In the genomic region with DNA sequence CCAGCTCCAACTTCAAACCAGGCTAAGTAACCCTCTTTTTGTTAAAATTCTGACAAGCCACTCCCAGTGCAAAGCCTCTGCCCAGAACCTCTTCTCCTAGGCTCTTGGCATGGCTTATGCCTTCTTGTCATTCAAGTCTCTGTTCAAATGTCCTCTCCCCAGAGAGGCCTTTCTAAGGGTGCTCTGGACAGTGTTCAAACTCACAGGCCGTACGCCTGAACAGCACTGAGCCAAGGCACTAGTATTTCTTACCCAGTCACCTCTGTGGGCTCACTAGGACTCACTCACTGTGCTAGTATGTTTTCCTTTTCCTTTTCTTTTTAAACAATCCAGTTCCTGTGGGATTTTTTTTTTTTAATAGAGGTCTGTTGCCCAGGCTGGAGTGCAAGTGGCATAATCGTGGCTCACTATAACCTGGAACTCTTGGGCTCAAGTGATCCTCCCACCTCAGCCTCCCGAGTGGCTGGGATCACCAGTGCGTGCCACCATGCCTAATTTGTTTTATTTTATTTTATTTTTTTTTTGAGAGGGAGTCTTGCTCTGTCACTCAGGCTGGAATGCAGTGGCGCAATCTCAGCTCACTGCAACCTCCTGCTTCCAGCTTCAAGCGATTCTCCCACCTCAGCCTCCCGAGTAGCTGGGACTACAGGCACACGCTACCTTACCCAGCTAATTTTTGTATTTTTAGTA, we compare ENCODE assay signal across 10 cellular contexts. TPM values are rescaled to one million over a fixed set of nuclear protein-coding genes. Genes with fewer than 3 reads are reported as not detected.
A peak's percentile ranks its signal among the peaks of the same experiment; 100 is the strongest.
DNase-seq lines count a peak whose midpoint lies in the region; ATAC-seq, FAIRE-seq and TF ChIP-seq lines count a peak whose summit lies in the region.
"Had no signal": no experiment of that assay in that cellular context is flagged by ENCODE, and none has a peak within 500 bp of the region (broad histone marks: within the 10 kb centered on the region; RNA-seq: fewer than 3 reads in every experiment).

No MANE protein-coding gene starts in this region.

- POLR2A ChIA-PET in HepG2 (lab: Yijun Ruan, JAX): interaction anchor here (0.6 to 1.9 kb wide), 4 partner anchors 10 to 279 kb away, joined by 3 to 5 read pairs (median 4); no protein-coding TSS in a partner anchor

- no peaks in the 10 kb centered on the region for H4K20me1 ChIP-seq in HepG2 (ENCODE audit: insufficient read depth, low read length)

- peaks cover 12% of the 10 kb centered on the region for H3K79me2 ChIP-seq in HepG2 (ENCODE audit: insufficient read depth, low read length)

- peaks cover 8% of the 10 kb centered on the region for H3K36me3 Mint-ChIP-seq in memory B cell

- intact Hi-C loops in HepG2 (cut with micrococcal nuclease; ENCODE audit: unreplicated experiment): loop anchor here (5.0 kb wide), 1 partner anchor 1836 kb away; no protein-coding TSS in a partner anchor
- intact Hi-C loops in right lobe of liver (cut with DNase I): loop anchor here in 1 of 2 donors (10.0 kb wide), 1 partner anchor 54 kb away; a partner anchor contains a TSS

- no peak for FAIRE-seq in HepG2 (lab: Jason Lieb, UNC)

- H3K4me3 Mint-ChIP-seq in memory B cell: peak overlapping the region; percentile 68

- no peak overlapping the region for H3K27ac Mint-ChIP-seq in memory B cell

- H3K9me3 Mint-ChIP-seq in memory B cell: no peaks in the 10 kb centered on the region

- H3K9me3 ChIP-seq in HepG2 (ENCODE audit: low read length): no peaks in the 10 kb centered on the region
- no peaks in the 10 kb centered on the region for H3K9me3 ChIP-seq in right lobe of liver

- no peak for ATAC-seq in HepG2
- no peak for ATAC-seq in right lobe of liver
- ATAC-seq in memory B cell (ENCODE audit: low read depth): no peak

- H3K27ac ChIP-seq in HepG2 (ENCODE audit: extremely low read length, insufficient read depth, low read length) (peak overlapping the region; percentile 94), right lobe of liver (no peak overlapping the region), brain microvascular endothelial cell (peak overlapping the region; percentile 71)

- DNase-seq in HepG2 (ENCODE audit: low spot score) (no peak), right lobe of liver (no peak), brain microvascular endothelial cell (peak; percentile 46), memory B cell (ENCODE audit: low spot score in 2 of 2) (no peak), DMS153 treated with DMSO at 0.1 percent for 48 hours (lab: John Stamatoyannopoulos, UW; ENCODE audit: unreplicated experiment) (no peak), NCI-H345 (lab: John Stamatoyannopoulos, UW) (no peak), RPMI8226 (no peak), NCI-H510A treated with DMSO at 0.1 percent for 48 hours (lab: John Stamatoyannopoulos, UW) (no peak)
- DNase-seq: COR-L47, foreskin melanocyte had no signal

- no peak overlapping the region for H2AFZ ChIP-seq in HepG2 (ENCODE audit: low read length)

- no peak for TF ChIP-seq POLR2A in HepG2 (IDR thresholded peaks at IDR 0.05; ENCODE audit: insufficient read depth in 1 of 2, low read depth in 2 of 2, low read length in 2 of 2)
- TF ChIP-seq POLR2A in right lobe of liver (IDR thresholded peaks at IDR 0.05): no peak

- TF ChIP-seq RAD21 in HepG2 (CRISPR knock-in tag; IDR thresholded peaks at IDR 0.05): no peak

- H3K4me1 ChIP-seq in HepG2 (ENCODE audit: insufficient read depth, low read length) (peaks cover 43% of the 10 kb centered on the region), right lobe of liver (peaks cover 0 to 7% (median 0%) of the 10 kb centered on the region in 4 donors)

- peaks cover 18% of the 10 kb centered on the region for H3K4me1 Mint-ChIP-seq in memory B cell

- no peaks in the 10 kb centered on the region for H3K36me3 ChIP-seq in HepG2 (replicated peaks in 1 of 2; ENCODE audit: control insufficient read depth in 1 of 2, insufficient read depth in 2 of 2, low read length in 2 of 2)
- H3K36me3 ChIP-seq in right lobe of liver: no peaks in the 10 kb centered on the region
- H3K36me3 ChIP-seq in brain microvascular endothelial cell (replicated peaks): no peaks in the 10 kb centered on the region

- CTCF ChIA-PET in HepG2 (lab: Yijun Ruan, JAX; ENCODE audit: low intra/inter-chr PET ratio, low total read pairs): no interaction called here

- no TSS peak for BruUV-seq in HepG2 (replicated peaks; lab: Mats Ljungman, UMichigan)

- no peaks in the 10 kb centered on the region for H3K27me3 Mint-ChIP-seq in memory B cell

- TF ChIP-seq EP300 in HepG2 (IDR thresholded peaks at IDR 0.05; ENCODE audit: low read depth in 2 of 2, low read length in 2 of 2) (no peak), HepG2 (CRISPR knock-in tag; IDR thresholded peaks at IDR 0.05; ENCODE audit: borderline replicate concordance) (no peak)

- peak overlapping the region; percentile 56 for H3K9ac ChIP-seq in HepG2 (ENCODE audit: insufficient read depth, low read depth, low read length)

- H3K4me2 ChIP-seq in HepG2 (ENCODE audit: low read depth, low read length): peak overlapping the region; percentile 89

- H3K4me3 ChIP-seq in HepG2 (replicated peaks in 1 of 3; ENCODE audit: insufficient read depth in 1 of 3, low read depth in 2 of 3, low read length in 3 of 3): peak overlapping the region in 2 of 3 experiments; percentile 38 to 82; a peak in 4 of 6 replicates
- no peak overlapping the region for H3K4me3 ChIP-seq in right lobe of liver
- H3K4me3 ChIP-seq in brain microvascular endothelial cell (ENCODE audit: low read depth, low read length): no peak overlapping the region

- WGBS in HepG2 (ENCODE audit: low lambda C conversion rate): 42% methylated on average over 9 of the region's 9 CpGs
- WGBS in right lobe of liver (ENCODE audit: insufficient coverage, low coverage, low lambda C conversion rate, missing lambda C conversion rate): 69% methylated on average over 5 of the region's 9 CpGs

- H3K27me3 ChIP-seq in HepG2 (ENCODE audit: control insufficient read depth in 1 of 2, insufficient read depth in 2 of 2, low read length in 2 of 2): no peaks in the 10 kb centered on the region
- no peaks in the 10 kb centered on the region for H3K27me3 ChIP-seq in right lobe of liver
- H3K27me3 ChIP-seq in brain microvascular endothelial cell (replicated peaks): no peaks in the 10 kb centered on the region

- TF ChIP-seq CTCF in HepG2 (CRISPR knock-in tag; IDR thresholded peaks at IDR 0.05) (no peak), right lobe of liver (IDR thresholded peaks at IDR 0.05) (no peak), brain microvascular endothelial cell (IDR thresholded peaks at IDR 0.05; ENCODE audit: low read depth, low read length, missing control alignments) (no peak)

- in situ Hi-C loops in HepG2 (cut with HindIII; ENCODE audit: extremely low pct_ligation_motif_present, low pct_unique_long_range_greater_than_20kb): no loop called here
- in situ Hi-C loops in brain microvascular endothelial cell (cut with HindIII; ENCODE audit: low pct_ligation_motif_present, low sequenced_read_pairs): no loop called here

RNA-seq across cellular contexts. Expression of a gene that starts 2.3 kb away (rescaled TPM):
- total RNA-seq in HepG2 (2016; rRNA removed; fragmentation: Illumina TruSeq; extraction: Trizol): 21.9 and 24.8 TPM in 2 replicates
- 5.9 and 6.4 TPM in 2 replicates for total RNA-seq in HepG2 (2016; cell fraction: cytosol; rRNA removed; fragmentation: Illumina TruSeq; extraction: Trizol; ENCODE audit: low read depth)
- total RNA-seq in HepG2 (2016; cell fraction: insoluble cytoplasmic fraction; rRNA removed; fragmentation: Illumina TruSeq; extraction: Trizol): 20.5 and 24.8 TPM in 2 replicates
- total RNA-seq in HepG2 (2016; cell fraction: membrane; rRNA removed; fragmentation: Illumina TruSeq; extraction: Trizol): 12.0 and 14.5 TPM in 2 replicates
- 10.3 and 10.5 TPM in 2 replicates for total RNA-seq in HepG2 (2016; cell fraction: nucleus; rRNA removed; fragmentation: Illumina TruSeq; extraction: Trizol)
- 14.8 and 18.2 TPM in 2 replicates for polyA plus RNA-seq in HepG2 (2011; rRNA removed)
- 13.8 and 19.3 TPM in 2 replicates for polyA plus RNA-seq in HepG2 (2011; cell fraction: cytosol; rRNA removed)
- polyA plus RNA-seq in HepG2 (2011; cell fraction: nucleus; rRNA removed): 4.3 and 6.8 TPM in 2 replicates
- polyA plus RNA-seq in HepG2 (2012): 6.4 and 10.7 TPM in 2 replicates
- 4.1 TPM in 2 replicates for polyA plus RNA-seq in HepG2 (2016; cell fraction: cytosol; fragmentation: Illumina TruSeq; extraction: Trizol; ENCODE audit: low read depth)
- 26.0 and 31.2 TPM in 2 replicates for polyA plus RNA-seq in HepG2 (2016; cell fraction: insoluble cytoplasmic fraction; fragmentation: Illumina TruSeq; extraction: Trizol; ENCODE audit: low read depth)
- 9.5 and 9.9 TPM in 2 replicates for polyA plus RNA-seq in HepG2 (2016; cell fraction: membrane; fragmentation: Illumina TruSeq; extraction: Trizol; ENCODE audit: low read depth)
- 24.7 and 25.7 TPM in 2 replicates for polyA plus RNA-seq in HepG2 (2016; cell fraction: nucleus; fragmentation: Illumina TruSeq; extraction: Trizol; ENCODE audit: insufficient read depth, low read depth)
- polyA minus RNA-seq in HepG2 (2011; rRNA and poly(A)+ RNA removed; ENCODE audit: low replicate concordance): 16.4 and 182 TPM in 2 replicates
- 8.5 and 13.4 TPM in 2 replicates for polyA minus RNA-seq in HepG2 (2011; cell fraction: cytosol; rRNA and poly(A)+ RNA removed)
- polyA minus RNA-seq in HepG2 (2011; cell fraction: nucleus; rRNA and poly(A)+ RNA removed): 3.2 and 3.4 TPM in 2 replicates
- 1 to 10 TPM in 2 of 6 experiments, under 1 TPM in 4; 0.24 to 5.3 (median 0.61) TPM for total RNA-seq in right lobe of liver

RNA-seq across cellular contexts. Expression of a gene that starts 21.2 kb away (rescaled TPM):
- total RNA-seq in HepG2 (2016; rRNA removed; fragmentation: Illumina TruSeq; extraction: Trizol) (11.0 and 14.0 TPM in 2 replicates), right lobe of liver (10 to 100 TPM; 54.8 to 87.5 (median 63.1) TPM)
- 20.4 and 21.6 TPM in 2 replicates for total RNA-seq in HepG2 (2016; cell fraction: cytosol; rRNA removed; fragmentation: Illumina TruSeq; extraction: Trizol; ENCODE audit: low read depth)
- 10.4 and 13.7 TPM in 2 replicates for total RNA-seq in HepG2 (2016; cell fraction: insoluble cytoplasmic fraction; rRNA removed; fragmentation: Illumina TruSeq; extraction: Trizol)
- 56.9 and 57.5 TPM in 2 replicates for total RNA-seq in HepG2 (2016; cell fraction: membrane; rRNA removed; fragmentation: Illumina TruSeq; extraction: Trizol)
- 13.6 and 18.3 TPM in 2 replicates for total RNA-seq in HepG2 (2016; cell fraction: nucleus; rRNA removed; fragmentation: Illumina TruSeq; extraction: Trizol)
- 18.2 and 22.9 TPM in 2 replicates for polyA plus RNA-seq in HepG2 (2011; rRNA removed)
- polyA plus RNA-seq in HepG2 (2011; cell fraction: cytosol; rRNA removed): 19.3 and 19.7 TPM in 2 replicates
- 23.6 and 27.0 TPM in 2 replicates for polyA plus RNA-seq in HepG2 (2011; cell fraction: nucleus; rRNA removed)
- 29.4 and 35.6 TPM in 2 replicates for polyA plus RNA-seq in HepG2 (2012)
- polyA plus RNA-seq in HepG2 (2016; cell fraction: cytosol; fragmentation: Illumina TruSeq; extraction: Trizol; ENCODE audit: low read depth): 60.1 and 74.1 TPM in 2 replicates
- polyA plus RNA-seq in HepG2 (2016; cell fraction: insoluble cytoplasmic fraction; fragmentation: Illumina TruSeq; extraction: Trizol; ENCODE audit: low read depth): 43.2 and 60.0 TPM in 2 replicates
- 115 and 118 TPM in 2 replicates for polyA plus RNA-seq in HepG2 (2016; cell fraction: membrane; fragmentation: Illumina TruSeq; extraction: Trizol; ENCODE audit: low read depth)
- 46.7 and 48.9 TPM in 2 replicates for polyA plus RNA-seq in HepG2 (2016; cell fraction: nucleus; fragmentation: Illumina TruSeq; extraction: Trizol; ENCODE audit: insufficient read depth, low read depth)
- 29.2 and 31.4 TPM in 2 replicates for polyA minus RNA-seq in HepG2 (2011; rRNA and poly(A)+ RNA removed; ENCODE audit: low replicate concordance)
- polyA minus RNA-seq in HepG2 (2011; cell fraction: cytosol; rRNA and poly(A)+ RNA removed): 9.8 and 16.4 TPM in 2 replicates
- 9.5 and 17.2 TPM in 2 replicates for polyA minus RNA-seq in HepG2 (2011; cell fraction: nucleus; rRNA and poly(A)+ RNA removed)

RNA-seq across cellular contexts. Expression of a gene that starts 48.2 kb away (rescaled TPM):
- total RNA-seq in HepG2 (2016; rRNA removed; fragmentation: Illumina TruSeq; extraction: Trizol): 27.0 and 45.0 TPM in 2 replicates
- total RNA-seq in HepG2 (2016; cell fraction: cytosol; rRNA removed; fragmentation: Illumina TruSeq; extraction: Trizol; ENCODE audit: low read depth): 16.3 and 17.4 TPM in 2 replicates
- 26.7 and 42.1 TPM in 2 replicates for total RNA-seq in HepG2 (2016; cell fraction: insoluble cytoplasmic fraction; rRNA removed; fragmentation: Illumina TruSeq; extraction: Trizol)
- total RNA-seq in HepG2 (2016; cell fraction: membrane; rRNA removed; fragmentation: Illumina TruSeq; extraction: Trizol): 41.7 and 44.3 TPM in 2 replicates
- 16.8 and 22.1 TPM in 2 replicates for total RNA-seq in HepG2 (2016; cell fraction: nucleus; rRNA removed; fragmentation: Illumina TruSeq; extraction: Trizol)
- polyA plus RNA-seq in HepG2 (2011; rRNA removed): 17.5 and 18.9 TPM in 2 replicates
- polyA plus RNA-seq in HepG2 (2011; cell fraction: cytosol; rRNA removed): 15.2 and 23.1 TPM in 2 replicates
- 29.2 and 34.6 TPM in 2 replicates for polyA plus RNA-seq in HepG2 (2011; cell fraction: nucleus; rRNA removed)
- polyA plus RNA-seq in HepG2 (2012): 20.9 and 23.9 TPM in 2 replicates
- polyA plus RNA-seq in HepG2 (2016; cell fraction: cytosol; fragmentation: Illumina TruSeq; extraction: Trizol; ENCODE audit: low read depth): 25.4 and 28.8 TPM in 2 replicates
- 41.5 and 54.0 TPM in 2 replicates for polyA plus RNA-seq in HepG2 (2016; cell fraction: insoluble cytoplasmic fraction; fragmentation: Illumina TruSeq; extraction: Trizol; ENCODE audit: low read depth)
- 47.7 and 54.2 TPM in 2 replicates for polyA plus RNA-seq in HepG2 (2016; cell fraction: membrane; fragmentation: Illumina TruSeq; extraction: Trizol; ENCODE audit: low read depth)
- polyA plus RNA-seq in HepG2 (2016; cell fraction: nucleus; fragmentation: Illumina TruSeq; extraction: Trizol; ENCODE audit: insufficient read depth, low read depth): 48.4 and 51.7 TPM in 2 replicates
- polyA minus RNA-seq in HepG2 (2011; rRNA and poly(A)+ RNA removed; ENCODE audit: low replicate concordance): 19.3 and 29.7 TPM in 2 replicates
- polyA minus RNA-seq in HepG2 (2011; cell fraction: cytosol; rRNA and poly(A)+ RNA removed): 18.1 and 18.2 TPM in 2 replicates
- polyA minus RNA-seq in HepG2 (2011; cell fraction: nucleus; rRNA and poly(A)+ RNA removed): 3.5 and 5.5 TPM in 2 replicates
- 10 to 100 TPM in 5 of 6 experiments, 1 to 10 TPM in 1; 10.0 to 25.3 (median 15.6) TPM for total RNA-seq in right lobe of liver

RNA-seq across cellular contexts. Expression of a gene that starts 53.1 kb away (rescaled TPM):
- total RNA-seq in HepG2 (2016; rRNA removed; fragmentation: Illumina TruSeq; extraction: Trizol) (0.11 TPM in 1 of 2 replicates, not detected in the other), right lobe of liver (under 1 TPM in 1 of 6 experiments, not detected in 5; 0.27 TPM)
- not detected in 2 replicates for total RNA-seq in HepG2 (2016; cell fraction: cytosol; rRNA removed; fragmentation: Illumina TruSeq; extraction: Trizol; ENCODE audit: low read depth)
- total RNA-seq in HepG2 (2016; cell fraction: insoluble cytoplasmic fraction; rRNA removed; fragmentation: Illumina TruSeq; extraction: Trizol): not detected in 2 replicates
- total RNA-seq in HepG2 (2016; cell fraction: membrane; rRNA removed; fragmentation: Illumina TruSeq; extraction: Trizol): not detected in 2 replicates
- total RNA-seq in HepG2 (2016; cell fraction: nucleus; rRNA removed; fragmentation: Illumina TruSeq; extraction: Trizol): 0.66 TPM in 1 of 2 replicates, not detected in the other
- polyA plus RNA-seq in HepG2 (2011; rRNA removed): 0.32 and 0.69 TPM in 2 replicates
- polyA plus RNA-seq in HepG2 (2011; cell fraction: cytosol; rRNA removed): 0.22 and 0.56 TPM in 2 replicates
- 3.7 and 5.8 TPM in 2 replicates for polyA plus RNA-seq in HepG2 (2011; cell fraction: nucleus; rRNA removed)
- 0.12 and 0.36 TPM in 2 replicates for polyA plus RNA-seq in HepG2 (2012)
- polyA plus RNA-seq in HepG2 (2016; cell fraction: cytosol; fragmentation: Illumina TruSeq; extraction: Trizol; ENCODE audit: low read depth): not detected in 2 replicates
- not detected in 2 replicates for polyA plus RNA-seq in HepG2 (2016; cell fraction: insoluble cytoplasmic fraction; fragmentation: Illumina TruSeq; extraction: Trizol; ENCODE audit: low read depth)
- not detected in 2 replicates for polyA plus RNA-seq in HepG2 (2016; cell fraction: membrane; fragmentation: Illumina TruSeq; extraction: Trizol; ENCODE audit: low read depth)
- polyA plus RNA-seq in HepG2 (2016; cell fraction: nucleus; fragmentation: Illumina TruSeq; extraction: Trizol; ENCODE audit: insufficient read depth, low read depth): not detected in 2 replicates
- polyA minus RNA-seq in HepG2 (2011; rRNA and poly(A)+ RNA removed; ENCODE audit: low replicate concordance): 0.21 and 0.56 TPM in 2 replicates
- polyA minus RNA-seq in HepG2 (2011; cell fraction: cytosol; rRNA and poly(A)+ RNA removed): 0.40 TPM in 1 of 2 replicates, not detected in the other
- polyA minus RNA-seq in HepG2 (2011; cell fraction: nucleus; rRNA and poly(A)+ RNA removed): 1.0 and 1.1 TPM in 2 replicates

Comparison
In these comparisons a context has a peak if more than half of its experiments do, and no peak if none do; other contexts are left out.
1. H3K27ac ChIP-seq: peak in HepG2 (single experiment) and brain microvascular endothelial cell (single experiment); none in right lobe of liver (0 of 3).
2. H3K4me3 ChIP-seq: peak in HepG2 (2 of 3); none in right lobe of liver (0 of 3) and brain microvascular endothelial cell (single experiment).